8 cellular contexts compared by ENCODE assay signal in the genomic region with DNA sequence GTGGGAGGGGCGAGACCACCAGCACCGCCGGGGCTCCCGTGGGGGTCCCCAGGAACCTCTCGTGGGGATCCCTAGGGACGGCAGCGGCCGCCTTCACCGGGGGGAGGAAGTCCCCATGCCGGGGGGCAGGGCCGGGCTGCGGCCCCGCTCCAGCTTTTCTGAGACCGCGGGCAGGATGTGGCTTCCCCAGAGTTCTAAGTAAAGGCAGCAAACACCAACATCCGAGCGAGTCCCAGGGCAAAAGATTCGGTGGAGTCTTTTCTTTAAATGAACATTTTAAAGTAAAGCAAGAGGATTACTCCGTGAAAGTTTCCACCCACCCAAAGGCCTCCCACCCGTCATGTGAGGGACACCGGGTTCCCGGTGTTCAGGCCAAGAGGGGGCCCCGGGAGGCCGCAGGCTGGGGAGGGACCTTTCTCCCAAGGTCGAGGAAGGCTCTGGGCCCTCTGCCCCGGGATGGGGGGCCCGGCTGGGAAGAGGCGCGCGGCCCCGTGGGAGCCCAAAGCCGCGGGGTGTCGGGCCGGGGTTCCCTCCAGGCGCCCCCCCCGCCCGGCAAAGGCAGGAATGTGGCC. TPM values are rescaled to one million over a fixed set of nuclear protein-coding genes. Genes with fewer than 3 reads are reported as not detected.
DNase-seq lines count a peak whose midpoint lies in the region; ATAC-seq and TF ChIP-seq lines count a peak whose summit lies in the region.

No MANE protein-coding gene starts in this region.

- peak; percentile 83 for DNase-seq in activated T-cell treated with anti-CD3 and anti-CD28 coated beads, Interleukin-2, amount 50 U/mL, for 72 hours
- DNase-seq in glutamatergic neuron (peak; percentile 27), retinal pigment epithelial cell (ENCODE audit: low read depth) (no peak), NCI-H1417 treated with DMSO at 0.1 percent for 48 hours (lab: John Stamatoyannopoulos, UW) (no peak), NCI-H524 treated with DMSO at 0.1 percent for 48 hours (lab: John Stamatoyannopoulos, UW) (no peak), NCI-H526 treated with DMSO at 0.1 percent for 48 hours (lab: John Stamatoyannopoulos, UW) (no peak)

- H3K9me3 ChIP-seq in DOHH2 (ENCODE audit: control insufficient read depth, insufficient read depth, low read length) (peaks cover 3% of the 10 kb centered on the region; the same call in 1 of the 2 replicates), HUES6 (ENCODE audit: control insufficient read depth, insufficient read depth, low read depth, low read length) (no peaks in the 10 kb centered on the region)

- no peaks in the 10 kb centered on the region for H4K20me1 ChIP-seq in DOHH2 (ENCODE audit: control insufficient read depth, insufficient read depth, low read depth, low read length)

- H3K36me3 ChIP-seq in DOHH2 (ENCODE audit: control insufficient read depth, low read length) (no peaks in the 10 kb centered on the region), HUES6 (ENCODE audit: control insufficient read depth, insufficient read depth, low read length) (no peaks in the 10 kb centered on the region)

- peak overlapping the region; percentile 91 for H3K27ac Mint-ChIP-seq in activated T-cell treated with anti-CD3 and anti-CD28 coated beads, Interleukin-2, amount 50 U/mL, for 72 hours
- no peak overlapping the region for H3K27ac Mint-ChIP-seq in glutamatergic neuron (ENCODE audit: unreplicated experiment)

- no peaks in the 10 kb centered on the region for H3K79me2 ChIP-seq in DOHH2 (ENCODE audit: control insufficient read depth, low read length)

- TF ChIP-seq CTCF in DOHH2 (IDR thresholded peaks at IDR 0.05; ENCODE audit: low read depth, low read length, poor library complexity, severe bottlenecking) (no peak), glutamatergic neuron (IDR thresholded peaks at IDR 0.05; ENCODE audit: partially characterized antibody, unreplicated experiment) (no peak), retinal pigment epithelial cell (conservative IDR thresholded peaks at IDR 0.05; ENCODE audit: low read depth, low read length) (no peak)

- no peak overlapping the region for H3K9ac ChIP-seq in HUES6 (ENCODE audit: low read length)

- peaks cover 2% of the 10 kb centered on the region in 2 donors for H3K36me3 Mint-ChIP-seq in activated T-cell treated with anti-CD3 and anti-CD28 coated beads, Interleukin-2, amount 50 U/mL, for 72 hours (ENCODE audit: insufficient read depth in 2 of 2)
- no peaks in the 10 kb centered on the region for H3K36me3 Mint-ChIP-seq in glutamatergic neuron (ENCODE audit: unreplicated experiment)

- H3K27ac ChIP-seq in DOHH2 (ENCODE audit: low read depth, low read length) (no peak overlapping the region), HUES6 (ENCODE audit: low read depth, low read length) (no peak overlapping the region)

- H3K27me3 ChIP-seq in DOHH2 (ENCODE audit: control insufficient read depth, low read length) (peaks cover 4% of the 10 kb centered on the region), HUES6 (ENCODE audit: control insufficient read depth, insufficient read depth, low read length) (peaks cover 33% of the 10 kb centered on the region)

- ATAC-seq in activated T-cell treated with anti-CD3 and anti-CD28 coated beads, Interleukin-2, amount 50 U/mL, for 72 hours (replicated peaks in 1 of 2): peak; percentile 80 to 84

- no peaks in the 10 kb centered on the region for H3K9me2 ChIP-seq in DOHH2 (replicated peaks; ENCODE audit: control insufficient read depth, low read length)

- H3K27me3 Mint-ChIP-seq in activated T-cell treated with anti-CD3 and anti-CD28 coated beads, Interleukin-2, amount 50 U/mL, for 72 hours (ENCODE audit: low read depth): peaks cover 7% of the 10 kb centered on the region
- H3K27me3 Mint-ChIP-seq in glutamatergic neuron (ENCODE audit: unreplicated experiment): peaks cover 15% of the 10 kb centered on the region

- H3K4me3 Mint-ChIP-seq in activated T-cell treated with anti-CD3 and anti-CD28 coated beads, Interleukin-2, amount 50 U/mL, for 72 hours: peak overlapping the region; percentile 89 to 97
- peak overlapping the region; percentile 71 for H3K4me3 Mint-ChIP-seq in glutamatergic neuron (ENCODE audit: unreplicated experiment)

- H3K4me3 ChIP-seq in DOHH2 (ENCODE audit: low read length) (no peak overlapping the region), HUES6 (ENCODE audit: low read depth, low read length) (peak overlapping the region; percentile 60), retinal pigment epithelial cell (ENCODE audit: low read length) (peak overlapping the region; percentile 62)

- peaks cover 2% of the 10 kb centered on the region in 2 donors for H3K9me3 Mint-ChIP-seq in activated T-cell treated with anti-CD3 and anti-CD28 coated beads, Interleukin-2, amount 50 U/mL, for 72 hours
- H3K9me3 Mint-ChIP-seq in glutamatergic neuron (ENCODE audit: unreplicated experiment): peaks cover 6% of the 10 kb centered on the region

- H3K4me2 ChIP-seq in DOHH2 (ENCODE audit: low read length): peak overlapping the region; percentile 41; the same call in 1 of the 2 replicates

- peaks cover 3% of the 10 kb centered on the region; the same call in 1 of the 2 replicates for H3F3A ChIP-seq in DOHH2 (ENCODE audit: control insufficient read depth, insufficient read depth)

- peaks cover 9% of the 10 kb centered on the region for H3K4me1 ChIP-seq in DOHH2 (ENCODE audit: control insufficient read depth, low read length)
- peaks cover 19% of the 10 kb centered on the region for H3K4me1 ChIP-seq in HUES6 (ENCODE audit: control insufficient read depth, insufficient read depth, low read length)

- H3K4me1 Mint-ChIP-seq in activated T-cell treated with anti-CD3 and anti-CD28 coated beads, Interleukin-2, amount 50 U/mL, for 72 hours (ENCODE audit: low read depth): peaks cover 10% of the 10 kb centered on the region
- H3K4me1 Mint-ChIP-seq in glutamatergic neuron (ENCODE audit: low read depth, unreplicated experiment): no peaks in the 10 kb centered on the region

RNA-seq across cellular contexts. Expression of a gene that starts 44.1 kb away (rescaled TPM):
- 100 to 1,000 TPM in 1 of 2 donors, 10 to 100 TPM in 1; 89.1 to 103 TPM for total RNA-seq in activated T-cell treated with anti-CD3 and anti-CD28 coated beads, Interleukin-2, amount 50 U/mL, for 72 hours
- total RNA-seq in glutamatergic neuron (ENCODE audit: unreplicated experiment): 10.7 TPM

Comparison
In these comparisons a context has a peak if more than half of its experiments do, and no peak if none do; other contexts are left out.
1. DNase-seq: peak in activated T-cell treated with anti-CD3 and anti-CD28 coated beads, Interleukin-2, amount 50 U/mL, for 72 hours (2 of 2) and glutamatergic neuron (single experiment); none in retinal pigment epithelial cell (single experiment), NCI-H1417 treated with DMSO at 0.1 percent for 48 hours (single experiment), NCI-H524 treated with DMSO at 0.1 percent for 48 hours (single experiment) and NCI-H526 treated with DMSO at 0.1 percent for 48 hours (single experiment).